In genomic region chr3:134364936-134365765, GRCh38 we compare ENCODE assay signal across 10 cellular contexts. TPM values are rescaled to one million over a fixed set of nuclear protein-coding genes. Genes with fewer than 3 reads are reported as not detected.
DNase-seq lines count a peak whose midpoint lies in the region; ATAC-seq and TF ChIP-seq lines count a peak whose summit lies in the region.
"Had no signal": no experiment of that assay in that cellular context is flagged by ENCODE, and none has a peak within 500 bp of the region (broad histone marks: within the 10 kb centered on the region; RNA-seq: fewer than 3 reads in every experiment).

No MANE protein-coding gene starts in this region.

- TF ChIP-seq EP300 in esophagus muscularis mucosa (IDR thresholded peaks at IDR 0.05): no peak

- DNase-seq in GM13977 (ENCODE audit: low spot score) (peak; percentile 34), Panc1 (ENCODE audit: low read depth, low spot score) (no peak), esophagus muscularis mucosa (ENCODE audit: extremely low spot score) (no peak), ureter (ENCODE audit: low spot score) (no peak), GM19238 (ENCODE audit: insufficient read length, low spot score) (no peak)
- DNase-seq: stimulated activated CD4-positive, alpha-beta T cell treated with anti-CD3 and anti-CD28 coated beads, Interleukin-4, amount 100 ng/mL, for 1 hour had no signal

- H3K9me3 ChIP-seq in Panc1 (ENCODE audit: control insufficient read depth, insufficient read depth, low read depth, low read length) (no peaks in the 10 kb centered on the region), esophagus muscularis mucosa (no peaks in the 10 kb centered on the region)

- H3K36me3 ChIP-seq in Panc1 (ENCODE audit: control insufficient read depth, insufficient read depth, low read length) (peaks cover 43% of the 10 kb centered on the region), esophagus muscularis mucosa (peaks cover 63 to 94% (median 91%) of the 10 kb centered on the region in 4 donors), rectal smooth muscle tissue (ENCODE audit: control insufficient read depth, insufficient read depth, low read length) (peaks cover 39% of the 10 kb centered on the region)

- intact Hi-C loops in Panc1 (cut with micrococcal nuclease; ENCODE audit: unreplicated experiment): no loop called here
- intact Hi-C loops in esophagus muscularis mucosa (cut with DNase I): loop anchor here (2.0 kb wide), 1 partner anchor 38 kb away; no protein-coding TSS in a partner anchor

- TF ChIP-seq POLR2A in esophagus muscularis mucosa (IDR thresholded peaks at IDR 0.05; ENCODE audit: low read depth): no peak

- CTCF ChIA-PET in Panc1 (lab: Charles Lee): interaction anchor here (1.0 to 1.7 kb wide), 4 partner anchors 9 to 108 kb away, joined by 3 to 14 read pairs (median 6); partner anchors contain the start of gene AMOTL2

- peak overlapping the region in 1 of 2 experiments; percentile 30; a peak in 2 of 4 replicates for H3K4me3 ChIP-seq in Panc1 (ENCODE audit: low read depth in 2 of 2, low read length in 2 of 2)
- H3K4me3 ChIP-seq in esophagus muscularis mucosa: peak overlapping the region in 3 of 4 donors; percentile 37 to 54 (median 41)
- peak overlapping the region; percentile 50 for H3K4me3 ChIP-seq in rectal smooth muscle tissue (ENCODE audit: low read length)

- no peak; the same call in 1 of the 2 replicates for ATAC-seq in Panc1
- no peak for ATAC-seq in HG03196 (IDR thresholded peaks at IDR 0.05; ENCODE audit: unreplicated experiment)
- ATAC-seq in GM18502 (IDR thresholded peaks at IDR 0.05; ENCODE audit: poor library complexity, unreplicated experiment): no peak

- POLR2A ChIA-PET in Panc1 (lab: Charles Lee): interaction anchor here (0.6 to 1.3 kb wide), 4 partner anchors 9 to 73 kb away, joined by 3 to 9 read pairs (median 4); partner anchors contain the start of gene AMOTL2

- in situ Hi-C loops in GM13977 (cut with MboI; ENCODE audit: low pct_unique_long_range_greater_than_20kb, low sequenced_read_pairs, unreplicated experiment) (no loop called here), Panc1 (cut with HindIII; ENCODE audit: low pct_unique_long_range_greater_than_20kb, low sequenced_read_pairs) (no loop called here)

- TSS peak; percentile 37 for BruUV-seq in Panc1 (replicated peaks; lab: Mats Ljungman, UMichigan)

- 55% methylated on average over 8 of the region's 8 CpGs for WGBS in esophagus muscularis mucosa

- H3K4me1 ChIP-seq in Panc1 (ENCODE audit: control insufficient read depth, insufficient read depth, low read length) (peaks cover 99% of the 10 kb centered on the region), esophagus muscularis mucosa (peaks cover 98 to 100% (median 99%) of the 10 kb centered on the region in 4 donors), rectal smooth muscle tissue (ENCODE audit: control insufficient read depth, insufficient read depth, low read length) (peaks cover 71% of the 10 kb centered on the region)

- H3K9ac ChIP-seq in rectal smooth muscle tissue (ENCODE audit: low read length): no peak overlapping the region

- H3K27me3 ChIP-seq in Panc1 (ENCODE audit: control insufficient read depth, insufficient read depth, low read length) (no peaks in the 10 kb centered on the region), esophagus muscularis mucosa (no peaks in the 10 kb centered on the region), rectal smooth muscle tissue (ENCODE audit: control insufficient read depth, insufficient read depth, low read length) (no peaks in the 10 kb centered on the region)

- TF ChIP-seq CTCF in GM13977 (IDR thresholded peaks at IDR 0.05; ENCODE audit: extremely low read depth, insufficient read depth, missing control alignments): no peak
- TF ChIP-seq CTCF in Panc1 (IDR thresholded peaks at IDR 0.05): no peak
- TF ChIP-seq CTCF in esophagus muscularis mucosa (IDR thresholded peaks at IDR 0.05): no peak

- H3K27ac ChIP-seq in Panc1 (ENCODE audit: low read length) (peak overlapping the region; percentile 94), esophagus muscularis mucosa (replicated peaks in 1 of 4) (peak overlapping the region; percentile 97 to 100 (median 98)), rectal smooth muscle tissue (ENCODE audit: low read depth, low read length) (peak overlapping the region; percentile 75)
- H3K27ac ChIP-seq: HL-60 had no signal

RNA-seq across cellular contexts. Expression of gene AMOTL2, which starts 9.1 kb away (rescaled TPM):
- total RNA-seq in Panc1 (2021; ENCODE audit: unreplicated experiment) (146 TPM), esophagus muscularis mucosa (100 to 1,000 TPM; 111 to 313 (median 155) TPM), ureter (76.2 TPM)
- polyA plus RNA-seq in Panc1 (2012; ENCODE audit: insufficient read length): 73.2 TPM
